ENCODE assay signal across 24 cellular contexts in genomic region chr1:50487725-50488124, GRCh38.
"Had no signal": no experiment of that assay in that cellular context is flagged by ENCODE, and none has a peak within 500 bp of the region (broad histone marks: within the 10 kb centered on the region; RNA-seq: fewer than 3 reads in every experiment).

No MANE protein-coding gene starts in this region.

- H3K27ac ChIP-seq: colonic mucosa, esophagus squamous epithelium, gastrocnemius medialis, heart right ventricle, left lung, lower lobe of right lung had no signal

- H3K9me3 ChIP-seq: colonic mucosa, esophagus squamous epithelium, gastrocnemius medialis, heart right ventricle, left lung, lower lobe of right lung, mucosa of descending colon had no signal

- FAIRE-seq: endometrium, islet of Langerhans, keratinocyte had no signal

- DNase-seq: colonic mucosa; cortex of kidney; effector CD8-positive, alpha-beta T cell; effector memory CD8-positive, alpha-beta T cell; endodermal cell; esophagus squamous epithelium; foreskin fibroblast; gastrocnemius medialis; glutamatergic neuron; head of caudate nucleus; heart right ventricle; hippocampal formation; left cardiac atrium; left lung; left ventricle myocardium superior; lower lobe of right lung; mesenchymal stem cell; mucosa of descending colon; naive B cell had no signal

- H3K27ac Mint-ChIP-seq: dendritic cell treated with granulocyte-macrophage colony-stimulating factor and Interleukin-4, amounts not matched to agents 40 ng/mL and 50 ng/mL, for 4 days; endodermal cell; mesothelial cell of epicardium had no signal

- ATAC-seq: effector memory CD8-positive, alpha-beta T cell; gastrocnemius medialis; heart right ventricle; left cardiac atrium; left lung; left ventricle myocardium superior; lower lobe of right lung; mucosa of descending colon had no signal

- H3K4me1 ChIP-seq: colonic mucosa, esophagus squamous epithelium, gastrocnemius medialis, heart right ventricle, left lung, lower lobe of right lung had no signal

- H3K27me3 ChIP-seq: colonic mucosa, esophagus squamous epithelium, gastrocnemius medialis, heart right ventricle, left lung had no signal

- H3K4me3 ChIP-seq: colonic mucosa, esophagus squamous epithelium, gastrocnemius medialis, heart right ventricle, left lung, lower lobe of right lung, mucosa of descending colon had no signal

- H3K4me3 Mint-ChIP-seq: dendritic cell treated with granulocyte-macrophage colony-stimulating factor and Interleukin-4, amounts not matched to agents 40 ng/mL and 50 ng/mL, for 4 days; effector memory CD8-positive, alpha-beta T cell; endodermal cell; mesothelial cell of epicardium; naive B cell had no signal

- H3K36me3 ChIP-seq: colonic mucosa had no signal

- H3K9me3 Mint-ChIP-seq: effector memory CD8-positive, alpha-beta T cell; endodermal cell; mesothelial cell of epicardium had no signal

- H3K27me3 Mint-ChIP-seq: dendritic cell treated with granulocyte-macrophage colony-stimulating factor and Interleukin-4, amounts not matched to agents 40 ng/mL and 50 ng/mL, for 4 days; effector memory CD8-positive, alpha-beta T cell; naive B cell had no signal

- H3K4me1 Mint-ChIP-seq: naive B cell had no signal
